In genomic region chrX:40104649-40105015, GRCh38 we compare ENCODE assay signal across 8 cellular contexts. TPM values are rescaled to one million over a fixed set of nuclear protein-coding genes. Genes with fewer than 3 reads are reported as not detected.
DNase-seq lines count a peak whose midpoint lies in the region; ATAC-seq and TF ChIP-seq lines count a peak whose summit lies in the region.

No MANE protein-coding gene starts in this region.

- peak overlapping the region; percentile 42 for H3K4me3 ChIP-seq in skeletal muscle cell (ENCODE audit: low read depth, low read length)

- no peaks in the 10 kb centered on the region for H3K27me3 Mint-ChIP-seq in activated B cell treated with CpG ODN at 0.5 μM for 24 hours

- H3K27ac Mint-ChIP-seq in activated B cell treated with CpG ODN at 0.5 μM for 24 hours = no peak overlapping the region

- no peaks in the 10 kb centered on the region for H3K36me3 Mint-ChIP-seq in activated B cell treated with CpG ODN at 0.5 μM for 24 hours (ENCODE audit: low read depth)

- DNase-seq in activated CD4-positive, CD25-positive, alpha-beta regulatory T cell (lab: John Stamatoyannopoulos, UW) = no peak
- DNase-seq in activated B cell treated with CpG ODN at 0.5 μM for 24 hours = peak; percentile 34
- DNase-seq in left cardiac atrium = peak; percentile 72
- DNase-seq in skeletal muscle cell (ENCODE audit: low read depth) = no peak
- no peak for DNase-seq in NCI-H2196 treated with DMSO at 0.1 percent for 48 hours (lab: John Stamatoyannopoulos, UW; ENCODE audit: unreplicated experiment)
- DNase-seq in NCI-H128 (lab: John Stamatoyannopoulos, UW; ENCODE audit: unreplicated experiment) = no peak

- intact Hi-C loops in activated B cell treated with CpG ODN at 0.5 μM for 24 hours (cut with micrococcal nuclease) = no loop called here
- intact Hi-C loops in left cardiac atrium (cut with DNase I) = loop anchor here (5.0 kb wide), 2 partner anchors 48 to 53 kb away; no protein-coding TSS in a partner anchor

- CTCF ChIA-PET in activated B cell treated with CpG ODN at 0.5 μM for 24 hours (lab: Charles Lee) = interaction anchor here (1.0 kb wide), 1 partner anchor 94 kb away, joined by 3 read pairs; no protein-coding TSS in a partner anchor

- peak overlapping the region; percentile 11 for H3K4me3 Mint-ChIP-seq in activated B cell treated with CpG ODN at 0.5 μM for 24 hours

- ATAC-seq in activated CD4-positive, CD25-positive, alpha-beta regulatory T cell treated with anti-CD3 and anti-CD28 coated beads, Interleukin-2, amount 50 U/mL, for 24 hours = peak; percentile 34 to 47
- ATAC-seq in HG02973 (IDR thresholded peaks at IDR 0.05; ENCODE audit: unreplicated experiment) = peak; percentile 28
- peak; percentile 51 for ATAC-seq in activated B cell treated with CpG ODN at 0.5 μM for 24 hours (ENCODE audit: low read depth)
- ATAC-seq in left cardiac atrium = peak; percentile 11 to 23

- no peaks in the 10 kb centered on the region for H3K9me3 Mint-ChIP-seq in activated B cell treated with CpG ODN at 0.5 μM for 24 hours

- TF ChIP-seq CTCF in activated B cell treated with CpG ODN at 0.5 μM for 24 hours (IDR thresholded peaks at IDR 0.05) = no peak

- POLR2A ChIA-PET in activated B cell treated with CpG ODN at 0.5 μM for 24 hours (lab: Charles Lee) = interaction anchor here (0.6 to 5.1 kb wide), 8 partner anchors 8 to 160 kb away, joined by 3 to 80 read pairs (median 10); partner anchors contain the start of gene BCOR

- H3K4me1 Mint-ChIP-seq in activated B cell treated with CpG ODN at 0.5 μM for 24 hours = peaks cover 30% of the 10 kb centered on the region

RNA-seq across cellular contexts. Expression of gene BCOR, which starts 6.9 kb away (rescaled TPM):
- 59.3 and 60.4 TPM in 2 replicates for total RNA-seq in activated B cell treated with CpG ODN at 0.5 μM for 24 hours
- 10 to 100 TPM; 10.8 to 21.6 TPM for total RNA-seq in left cardiac atrium

Comparison
In these comparisons a context has a peak if more than half of its experiments do, and no peak if none do; other contexts are left out.
1. DNase-seq: peak in activated B cell treated with CpG ODN at 0.5 μM for 24 hours (single experiment) and left cardiac atrium (single experiment); none in activated CD4-positive, CD25-positive, alpha-beta regulatory T cell (0 of 4), skeletal muscle cell (single experiment), NCI-H2196 treated with DMSO at 0.1 percent for 48 hours (single experiment) and NCI-H128 (single experiment).
2. Peak in every context shown above with its lines, with median percentiles within 50 percentile points of each other: ATAC-seq.